8 cellular contexts compared by ENCODE assay signal in genomic region chr10:70232155-70232858, GRCh38. TPM values are rescaled to one million over a fixed set of nuclear protein-coding genes. Genes with fewer than 3 reads are reported as not detected.
DNase-seq lines count a peak whose midpoint lies in the region; ATAC-seq and TF ChIP-seq lines count a peak whose summit lies in the region.

No MANE protein-coding gene starts in this region.

- WGBS in lung, 2 donors: 2% methylated on average over 39 of the region's 39 CpGs

- H4K20me1 ChIP-seq in Loucy (ENCODE audit: insufficient read depth, low read length, poor library complexity, severe bottlenecking): peaks cover 38% of the 10 kb centered on the region

- H3K4me1 ChIP-seq in Loucy (ENCODE audit: insufficient read depth, low read length, poor library complexity, severe bottlenecking): peaks cover 46% of the 10 kb centered on the region
- H3K4me1 ChIP-seq in duodenal mucosa (ENCODE audit: control insufficient read depth in 1 of 2, insufficient read depth in 2 of 2, low read length in 2 of 2): peaks cover 22 to 25% of the 10 kb centered on the region in 2 donors
- H3K4me1 ChIP-seq in lung (ENCODE audit: control insufficient read depth in 2 of 2, insufficient read depth in 2 of 2, low read length in 2 of 2): peaks cover under 1 to 4% of the 10 kb centered on the region in 2 donors

- H2AFZ ChIP-seq in Loucy (ENCODE audit: low read length): peak overlapping the region; percentile 78

- peaks cover 54% of the 10 kb centered on the region for H3K79me2 ChIP-seq in Loucy (ENCODE audit: insufficient read depth, low read length)

- H3K36me3 ChIP-seq in Loucy (ENCODE audit: insufficient read depth, low read length) (peaks cover 3% of the 10 kb centered on the region; the same call in 1 of the 2 replicates), duodenal mucosa (ENCODE audit: control insufficient read depth in 1 of 2, insufficient read depth in 2 of 2, low read length in 2 of 2) (peaks cover 0 to 10% of the 10 kb centered on the region in 2 donors), lung (ENCODE audit: control insufficient read depth in 2 of 2, insufficient read depth in 2 of 2, low read length in 2 of 2) (peaks cover 0 to 5% of the 10 kb centered on the region in 2 donors)

- no peaks in the 10 kb centered on the region for H3K9me3 ChIP-seq in Loucy (ENCODE audit: insufficient read depth, low read depth, low read length)
- no peaks in the 10 kb centered on the region for H3K9me3 ChIP-seq in duodenal mucosa (ENCODE audit: control insufficient read depth in 1 of 2, low read length in 2 of 2)
- H3K9me3 ChIP-seq in lung (ENCODE audit: control insufficient read depth in 2 of 2, insufficient read depth in 1 of 2, low read length in 1 of 2): no peaks in the 10 kb centered on the region

- peak overlapping the region; percentile 88 for H3K4me2 ChIP-seq in Loucy (ENCODE audit: low read depth, low read length, poor library complexity, severe bottlenecking)

- H3K27me3 ChIP-seq in Loucy (ENCODE audit: insufficient read depth, low read length, poor library complexity, severe bottlenecking) (no peaks in the 10 kb centered on the region), duodenal mucosa (ENCODE audit: control insufficient read depth in 1 of 2, insufficient read depth in 2 of 2, low read length in 2 of 2) (no peaks in the 10 kb centered on the region), lung (ENCODE audit: control insufficient read depth, insufficient read depth) (no peaks in the 10 kb centered on the region)

- H3K4me3 ChIP-seq in Loucy (ENCODE audit: low read length, poor library complexity, severe bottlenecking): peak overlapping the region; percentile 96
- H3K4me3 ChIP-seq in duodenal mucosa (ENCODE audit: low read depth in 1 of 2, low read length in 2 of 2): peak overlapping the region; percentile 84
- peak overlapping the region; percentile 66 for H3K4me3 ChIP-seq in lung

- peak overlapping the region; percentile 88 for H3K9ac ChIP-seq in Loucy (ENCODE audit: low read depth, low read length, poor library complexity, severe bottlenecking)
- H3K9ac ChIP-seq in duodenal mucosa (ENCODE audit: low read depth in 1 of 2, low read length in 2 of 2): peak overlapping the region; percentile 88 to 98

- H3K9me2 ChIP-seq in Loucy (replicated peaks; ENCODE audit: low read depth, low read length): no peaks in the 10 kb centered on the region

- H3F3A ChIP-seq in Loucy (ENCODE audit: low read depth): no peaks in the 10 kb centered on the region

- H3K27ac ChIP-seq in duodenal mucosa (ENCODE audit: low read depth, low read length): peak overlapping the region; percentile 91
- peak overlapping the region; percentile 35 to 90 for H3K27ac ChIP-seq in lung (ENCODE audit: low read depth in 1 of 2, low read length in 1 of 2)

- peak; percentile 68 for DNase-seq in EL
- DNase-seq in activated CD4-positive, alpha-beta T cell treated with anti-CD3 and anti-CD28 coated beads for 48 hours: peak; percentile 65
- DNase-seq in lung (ENCODE audit: low spot score): peak; percentile 59
- DNase-seq in stimulated activated CD8-positive, alpha-beta memory T cell treated with anti-CD3 and anti-CD28 coated beads, Interleukin-7, amount 100 ng/mL, for 4 hours (ENCODE audit: low read depth in 2 of 2): peak; percentile 25 to 53

- ATAC-seq in lung (ENCODE audit: insufficient read depth, low FRiP score): peak; percentile 27
- ATAC-seq in HG03457 (IDR thresholded peaks at IDR 0.05; ENCODE audit: unreplicated experiment): no peak
- ATAC-seq in GM21619 (IDR thresholded peaks at IDR 0.05; ENCODE audit: unreplicated experiment): no peak

- TF ChIP-seq CTCF in Loucy (conservative IDR thresholded peaks at IDR 0.05; ENCODE audit: low read length) (no peak), lung (IDR thresholded peaks at IDR 0.05; ENCODE audit: control extremely low read depth, extremely low read depth) (no peak)

RNA-seq across cellular contexts. Expression of gene PPA1, which starts 0.9 kb away (rescaled TPM):
- total RNA-seq in lung: 100 to 1,000 TPM; 165 to 167 TPM
- 100 to 1,000 TPM; 214 to 251 TPM for polyA plus RNA-seq in lung

RNA-seq across cellular contexts. Expression of gene NPFFR1, which starts 51.5 kb away (rescaled TPM):
- total RNA-seq in lung: 1 to 10 TPM in 1 of 2 donors, under 1 TPM in 1; 0.12 to 2.2 TPM
- under 1 TPM; 0.14 TPM for polyA plus RNA-seq in lung
